Comparison of ENCODE assay signal across 17 cellular contexts in genomic region chr2:230809677-230810251, GRCh38. TPM values are rescaled to one million over a fixed set of nuclear protein-coding genes. Genes with fewer than 3 reads are reported as not detected.
DNase-seq lines count a peak whose midpoint lies in the region; ATAC-seq, FAIRE-seq and TF ChIP-seq lines count a peak whose summit lies in the region.
"Had no signal": no experiment of that assay in that cellular context is flagged by ENCODE, and none has a peak within 500 bp of the region (broad histone marks: within the 10 kb centered on the region; RNA-seq: fewer than 3 reads in every experiment).

No MANE protein-coding gene starts in this region.

- peaks cover 0 to 26% of the 10 kb centered on the region in 2 donors for H3K4me1 Mint-ChIP-seq in natural killer cell

- H3K4me2 ChIP-seq in DND-41 (ENCODE audit: insufficient read depth, low read length) (no peak overlapping the region), PC-9 (no peak overlapping the region)

- TF ChIP-seq CTCF in DND-41 (IDR thresholded peaks at IDR 0.05; ENCODE audit: borderline replicate concordance, extremely low read depth, low read length, poor library complexity, severe bottlenecking): peak; percentile 43
- peak; percentile 52; the same call in 1 of the 2 replicates for TF ChIP-seq CTCF in PC-9 (conservative IDR thresholded peaks at IDR 0.05)
- TF ChIP-seq CTCF in epithelial cell of proximal tubule (conservative IDR thresholded peaks at IDR 0.05; ENCODE audit: low read depth, low read length): peak; percentile 46
- TF ChIP-seq CTCF in omental fat pad (IDR thresholded peaks at IDR 0.05): no peak
- no peak for TF ChIP-seq CTCF in natural killer cell (IDR thresholded peaks at IDR 0.05)

- intact Hi-C loops in PC-9 (cut with micrococcal nuclease; ENCODE audit: unreplicated experiment): loop anchor here (5.0 to 10.0 kb wide), 4 partner anchors 97 to 1005 kb away; partner anchors contain the start of genes CAB39 and SLC16A14
- intact Hi-C loops in natural killer cell (cut with micrococcal nuclease): no loop called here

- H4K20me1 ChIP-seq in DND-41 (ENCODE audit: insufficient read depth, low read length): no peaks in the 10 kb centered on the region
- H4K20me1 ChIP-seq in PC-9 (ENCODE audit: insufficient read depth): no peaks in the 10 kb centered on the region; the same call in 1 of the 2 replicates

- no peak overlapping the region for H3K9ac ChIP-seq in DND-41 (ENCODE audit: low read depth, low read length)

- H3K9me3 ChIP-seq in DND-41 (ENCODE audit: insufficient read depth, low read length, severe bottlenecking): no peaks in the 10 kb centered on the region
- no peaks in the 10 kb centered on the region for H3K9me3 ChIP-seq in PC-9 (ENCODE audit: insufficient read depth, low read depth)
- H3K9me3 ChIP-seq: HAP-1, MG63 had no signal

- no peak overlapping the region for H3K27ac Mint-ChIP-seq in natural killer cell
- H3K27ac Mint-ChIP-seq: T-helper 2 cell treated with Interferon-gamma antibody and Interleukin-4, amounts not matched to agents 5 μg/mL and 100 μg/mL, for 36 hours had no signal

- no peak overlapping the region for H2AFZ ChIP-seq in DND-41 (ENCODE audit: low read depth, low read length)
- no peak overlapping the region for H2AFZ ChIP-seq in PC-9

- ATAC-seq in DND-41 (ENCODE audit: insufficient read depth, low read depth): peak; percentile 40; the same call in 1 of the 3 replicates
- ATAC-seq in omental fat pad (ENCODE audit: low FRiP score): no peak
- ATAC-seq in natural killer cell: no peak
- ATAC-seq: right cardiac atrium; stimulated activated naive CD8-positive, alpha-beta T cell treated with anti-CD3 and anti-CD28 coated beads, Interleukin-15, Interleukin-2, amounts not matched to agents 100 U/mL and 50 U/mL, for 24 hours had no signal

- H3K27ac ChIP-seq in DND-41 (ENCODE audit: low read length): no peak overlapping the region
- H3K27ac ChIP-seq in PC-9: no peak overlapping the region

- H3K9me2 ChIP-seq in PC-9 (ENCODE audit: insufficient read depth): no peaks in the 10 kb centered on the region

- H3K79me2 ChIP-seq in DND-41 (ENCODE audit: insufficient read depth, low read length) (no peaks in the 10 kb centered on the region; the same call in 1 of the 2 replicates), PC-9 (ENCODE audit: low read depth) (no peaks in the 10 kb centered on the region)

- BruUV-seq in PC-9 (replicated peaks; lab: Mats Ljungman, UMichigan): no TSS peak

- H3F3A ChIP-seq in PC-9 (ENCODE audit: insufficient read depth, low read depth): peaks cover 27% of the 10 kb centered on the region; the same call in 1 of the 2 replicates

- H3K4me3 ChIP-seq in DND-41 (ENCODE audit: low read depth in 1 of 2, low read length in 2 of 2): no peak overlapping the region
- H3K4me3 ChIP-seq in PC-9: no peak overlapping the region
- no peak overlapping the region for H3K4me3 ChIP-seq in epithelial cell of proximal tubule (ENCODE audit: low read depth, low read length)
- H3K4me3 ChIP-seq: HAP-1, MG63 had no signal

- H3K27me3 ChIP-seq in DND-41 (ENCODE audit: insufficient read depth, low read length, poor library complexity): no peaks in the 10 kb centered on the region
- no peaks in the 10 kb centered on the region for H3K27me3 ChIP-seq in PC-9 (ENCODE audit: insufficient read depth, low read depth)
- H3K27me3 ChIP-seq: MG63 had no signal

- no peaks in the 10 kb centered on the region for H3K36me3 Mint-ChIP-seq in natural killer cell

- H3K9me3 Mint-ChIP-seq in natural killer cell: no peaks in the 10 kb centered on the region
- H3K9me3 Mint-ChIP-seq: T-helper 2 cell treated with Interferon-gamma antibody and Interleukin-4, amounts not matched to agents 5 μg/mL and 100 μg/mL, for 36 hours had no signal

- no peak overlapping the region for H3K4me3 Mint-ChIP-seq in natural killer cell
- H3K4me3 Mint-ChIP-seq: T-helper 2 cell treated with Interferon-gamma antibody and Interleukin-4, amounts not matched to agents 5 μg/mL and 100 μg/mL, for 36 hours had no signal

- POLR2A ChIA-PET in PC-9 (lab: Charles Lee; ENCODE audit: unreplicated experiment): interaction anchor here (0.5 to 0.6 kb wide), 2 partner anchors 13 to 963 kb away, joined by 9 to 15 read pairs; no protein-coding TSS in a partner anchor

- FAIRE-seq in A204.1 (lab: Jason Lieb, UNC): peak; percentile 53

- H3K27me3 Mint-ChIP-seq in natural killer cell (ENCODE audit: low read depth in 2 of 2): no peaks in the 10 kb centered on the region

- DNase-seq in DND-41 (no peak), PC-9 (no peak), epithelial cell of proximal tubule (ENCODE audit: low read depth) (no peak), NCI-H446 treated with DMSO at 0.1 percent for 48 hours (lab: John Stamatoyannopoulos, UW) (no peak), omental fat pad (ENCODE audit: low spot score) (no peak), GM03348 (ENCODE audit: low spot score) (no peak), natural killer cell (no peak)
- DNase-seq: activated CD4-positive, alpha-beta T cell treated with anti-CD3 and anti-CD28 coated beads, Interleukin-2, amount 50 U/mL, for 4 hours; C1 segment of cervical spinal cord; effector memory CD4-positive, alpha-beta T cell; MG63; right cardiac atrium; RPMI8226; stimulated activated naive CD8-positive, alpha-beta T cell treated with anti-CD3 and anti-CD28 coated beads, Interleukin-15, Interleukin-2, amounts not matched to agents 100 U/mL and 50 U/mL, for 24 hours had no signal

- CTCF ChIA-PET in PC-9 (lab: Charles Lee): interaction anchor here (0.6 to 1.3 kb wide), 2 partner anchors 15 to 1396 kb away, joined by 3 to 14 read pairs; no protein-coding TSS in a partner anchor

- H3K36me3 ChIP-seq in DND-41 (ENCODE audit: insufficient read depth, low read length): peaks cover 57% of the 10 kb centered on the region
- H3K36me3 ChIP-seq in PC-9 (ENCODE audit: low read depth): 0 out of 2 replicates have a peak, but pooled peaks cover 20% of the 10 kb centered on the region

- H3K4me1 ChIP-seq in DND-41 (ENCODE audit: insufficient read depth, low read length) (no peaks in the 10 kb centered on the region), PC-9 (replicated peaks; ENCODE audit: insufficient read depth) (no peaks in the 10 kb centered on the region)
- H3K4me1 ChIP-seq: HAP-1 had no signal

RNA-seq across cellular contexts. Expression of gene ITM2C, which starts 55.0 kb away (rescaled TPM):
- 76.0 and 96.4 TPM in 2 replicates for total RNA-seq in PC-9 (2021)
- total RNA-seq in epithelial cell of proximal tubule: 120 and 169 TPM in 2 replicates
- 10 to 100 TPM; 17.9 to 35.9 (median 28.8) TPM for total RNA-seq in omental fat pad
- total RNA-seq in natural killer cell: 10 to 100 TPM in 1 of 3 donors, 1 to 10 TPM in 2; 4.7 to 36.3 (median 5.1) TPM

Comparison
In these comparisons a context has a peak if more than half of its experiments do, and no peak if none do; other contexts are left out.
1. CTCF ChIP-seq: peak in DND-41 (single experiment), PC-9 (single experiment) and epithelial cell of proximal tubule (single experiment); none in omental fat pad (0 of 3) and natural killer cell (single experiment).